In genomic region chr4:8311096-8312068, GRCh38 we compare ENCODE assay signal across 21 cellular contexts. TPM values are rescaled to one million over a fixed set of nuclear protein-coding genes. Genes with fewer than 3 reads are reported as not detected.
DNase-seq lines count a peak whose midpoint lies in the region; ATAC-seq and TF ChIP-seq lines count a peak whose summit lies in the region.
"Had no signal": no experiment of that assay in that cellular context is flagged by ENCODE, and none has a peak within 500 bp of the region (broad histone marks: within the 10 kb centered on the region; RNA-seq: fewer than 3 reads in every experiment).

No MANE protein-coding gene starts in this region.

- H3K4me2 ChIP-seq in mesenchymal stem cell (ENCODE audit: low read length, poor library complexity, severe bottlenecking), result no peak overlapping the region
- H3K4me2 ChIP-seq in mesendoderm (ENCODE audit: low read length), result no peak overlapping the region
- H3K4me2 ChIP-seq: A549 had no signal

- H3K18ac ChIP-seq in mesenchymal stem cell (ENCODE audit: low read depth in 1 of 2, low read length in 2 of 2) (no peak overlapping the region), mesendoderm (ENCODE audit: low read length) (no peak overlapping the region)

- H2AK5ac ChIP-seq in mesenchymal stem cell (ENCODE audit: low read length, severe bottlenecking) (no peak overlapping the region), mesendoderm (ENCODE audit: low read length) (no peak overlapping the region)

- no peak overlapping the region for H3K27ac Mint-ChIP-seq in natural killer cell treated with Interleukin-12 subunit alpha and Interleukin-12 subunit beta and Interleukin-15 and Interleukin-18, amount 100 ng/mL, for 72 hours
- H3K27ac Mint-ChIP-seq in natural killer cell, result no peak overlapping the region
- H3K27ac Mint-ChIP-seq in endodermal cell, result no peak overlapping the region
- H3K27ac Mint-ChIP-seq: CD4-positive, CD25-positive, alpha-beta regulatory T cell had no signal

- H3K4me1 Mint-ChIP-seq in natural killer cell treated with Interleukin-12 subunit alpha and Interleukin-12 subunit beta and Interleukin-15 and Interleukin-18, amount 100 ng/mL, for 72 hours (ENCODE audit: low read depth in 2 of 2), result no peaks in the 10 kb centered on the region
- no peaks in the 10 kb centered on the region for H3K4me1 Mint-ChIP-seq in natural killer cell
- H3K4me1 Mint-ChIP-seq in endodermal cell, result peaks cover 10% of the 10 kb centered on the region

- intact Hi-C loops in natural killer cell (cut with micrococcal nuclease), result no loop called here
- intact Hi-C loops in ovary (cut with DNase I), result loop anchor here in 1 of 4 donors (10.0 kb wide), 1 partner anchor 47 kb away; the partner anchor contains the start of gene HTRA3

- H2BK12ac ChIP-seq in mesenchymal stem cell (ENCODE audit: low read length in 2 of 2), result no peak overlapping the region

- H3K9ac ChIP-seq in endodermal cell (ENCODE audit: extremely low read depth, low read length, poor library complexity, severe bottlenecking), result no peak overlapping the region
- no peak overlapping the region for H3K9ac ChIP-seq in mesenchymal stem cell (ENCODE audit: low read length)
- H3K9ac ChIP-seq in mesendoderm (ENCODE audit: low read length), result no peak overlapping the region

- TF ChIP-seq EP300 in ovary (IDR thresholded peaks at IDR 0.05), result no peak

- no peak overlapping the region for H3K27ac ChIP-seq in endodermal cell (ENCODE audit: low read depth, low read length)
- no peak overlapping the region for H3K27ac ChIP-seq in ovary
- H3K27ac ChIP-seq in mesenchymal stem cell (ENCODE audit: low read length, poor library complexity, severe bottlenecking), result no peak overlapping the region
- no peak overlapping the region for H3K27ac ChIP-seq in mesendoderm (ENCODE audit: low read depth, low read length)
- H3K27ac ChIP-seq: A549, Peyer's patch had no signal

- H2BK120ac ChIP-seq in mesenchymal stem cell (ENCODE audit: low read depth, low read length) (no peak overlapping the region), mesendoderm (ENCODE audit: low read depth, low read length) (no peak overlapping the region)

- H4K8ac ChIP-seq in mesenchymal stem cell (ENCODE audit: low read length) (no peak overlapping the region), mesendoderm (ENCODE audit: low read depth, low read length) (no peak overlapping the region)

- H3K56ac ChIP-seq in mesendoderm (ENCODE audit: low read length), result no peak overlapping the region

- peak; percentile 10 for DNase-seq in natural killer cell treated with Interleukin-12 subunit alpha and Interleukin-12 subunit beta and Interleukin-15 and Interleukin-18, amount 100 ng/mL, for 72 hours (ENCODE audit: low spot score)
- DNase-seq in natural killer cell (no peak), endodermal cell (peak; percentile 37), ovary (peak in 4 of 5 donors; percentile 8 to 26 (median 16)), putamen (ENCODE audit: low spot score) (no peak), OCI-M1 (lab: John Stamatoyannopoulos, UW) (no peak), mesenchymal stem cell (no peak), mesendoderm (no peak)
- DNase-seq: CD4-positive, CD25-positive, alpha-beta regulatory T cell; EL; GOT3; Karpas-422; MG63; NCI-H1092 treated with DMSO at 0.1 percent for 48 hours; NCI-H2107; NCI-H226; NCI-H524 treated with DMSO at 0.1 percent for 48 hours; SHP77 had no signal

- H3K4me3 ChIP-seq in endodermal cell (ENCODE audit: low read length) (no peak overlapping the region), ovary (no peak overlapping the region), mesenchymal stem cell (ENCODE audit: insufficient read depth in 1 of 2, low read depth in 1 of 2, low read length in 2 of 2) (no peak overlapping the region), mesendoderm (ENCODE audit: low read length) (no peak overlapping the region)
- H3K4me3 ChIP-seq: A549, MG63, Peyer's patch had no signal

- H4K5ac ChIP-seq in mesendoderm (ENCODE audit: low read length), result no peak overlapping the region

- no peak for ATAC-seq in natural killer cell treated with Interleukin-12 subunit alpha and Interleukin-12 subunit beta and Interleukin-15 and Interleukin-18, amount 100 ng/mL, for 72 hours
- ATAC-seq in natural killer cell, result no peak
- ATAC-seq: A549 had no signal

- H3K79me1 ChIP-seq in mesenchymal stem cell (replicated peaks; ENCODE audit: low read length, poor library complexity, severe bottlenecking), result no peaks in the 10 kb centered on the region
- H3K79me1 ChIP-seq in mesendoderm (ENCODE audit: low read length), result no peaks in the 10 kb centered on the region

- H3K4me1 ChIP-seq in endodermal cell (ENCODE audit: control insufficient read depth, insufficient read depth, low read length), result peaks cover 12% of the 10 kb centered on the region
- peaks cover 34% of the 10 kb centered on the region for H3K4me1 ChIP-seq in ovary (ENCODE audit: insufficient read depth)
- H3K4me1 ChIP-seq in mesenchymal stem cell (ENCODE audit: control insufficient read depth, insufficient read depth, low read depth, low read length), result peaks cover 29% of the 10 kb centered on the region
- H3K4me1 ChIP-seq in mesendoderm (ENCODE audit: control insufficient read depth, low read depth, low read length), result no peaks in the 10 kb centered on the region

- TF ChIP-seq CTCF in natural killer cell (IDR thresholded peaks at IDR 0.05) (no peak), endodermal cell (conservative IDR thresholded peaks at IDR 0.05) (no peak), ovary (IDR thresholded peaks at IDR 0.05) (no peak)

- no peak overlapping the region for H3K4me3 Mint-ChIP-seq in natural killer cell treated with Interleukin-12 subunit alpha and Interleukin-12 subunit beta and Interleukin-15 and Interleukin-18, amount 100 ng/mL, for 72 hours
- no peak overlapping the region for H3K4me3 Mint-ChIP-seq in natural killer cell
- H3K4me3 Mint-ChIP-seq in endodermal cell, result no peak overlapping the region
- H3K4me3 Mint-ChIP-seq: CD4-positive, CD25-positive, alpha-beta regulatory T cell had no signal

- H3K36me3 ChIP-seq in endodermal cell (ENCODE audit: control insufficient read depth, insufficient read depth, low read length), result no peaks in the 10 kb centered on the region
- H3K36me3 ChIP-seq in ovary, result no peaks in the 10 kb centered on the region
- no peaks in the 10 kb centered on the region for H3K36me3 ChIP-seq in mesenchymal stem cell (ENCODE audit: control insufficient read depth in 1 of 2, insufficient read depth in 2 of 2, low read depth in 1 of 2, low read length in 2 of 2)
- H3K36me3 ChIP-seq in mesendoderm (ENCODE audit: control insufficient read depth, insufficient read depth, low read length), result no peaks in the 10 kb centered on the region
- H3K36me3 ChIP-seq: MG63, Peyer's patch had no signal

- H3K23ac ChIP-seq in mesenchymal stem cell (ENCODE audit: low read length in 2 of 2) (no peak overlapping the region), mesendoderm (ENCODE audit: low read length) (no peak overlapping the region)

- H3K27me3 Mint-ChIP-seq in natural killer cell treated with Interleukin-12 subunit alpha and Interleukin-12 subunit beta and Interleukin-15 and Interleukin-18, amount 100 ng/mL, for 72 hours, result peaks cover 16 to 17% of the 10 kb centered on the region in 2 donors
- H3K27me3 Mint-ChIP-seq in natural killer cell (ENCODE audit: low read depth in 2 of 2) (peaks cover 0 to 18% of the 10 kb centered on the region in 2 donors), endodermal cell (ENCODE audit: insufficient read depth) (peaks cover 6% of the 10 kb centered on the region)

- H2BK5ac ChIP-seq in mesenchymal stem cell (ENCODE audit: low read depth, low read length, poor library complexity, severe bottlenecking) (no peak overlapping the region), mesendoderm (ENCODE audit: low read length) (no peak overlapping the region)

- no peak overlapping the region for H2BK15ac ChIP-seq in mesenchymal stem cell (ENCODE audit: low read depth, poor library complexity, severe bottlenecking)
- no peak overlapping the region for H2BK15ac ChIP-seq in mesendoderm (replicated peaks; ENCODE audit: low read depth)

- H3K9me3 Mint-ChIP-seq in natural killer cell treated with Interleukin-12 subunit alpha and Interleukin-12 subunit beta and Interleukin-15 and Interleukin-18, amount 100 ng/mL, for 72 hours, result no peaks in the 10 kb centered on the region
- H3K9me3 Mint-ChIP-seq in natural killer cell, result no peaks in the 10 kb centered on the region
- peaks cover 13% of the 10 kb centered on the region for H3K9me3 Mint-ChIP-seq in endodermal cell

- no peaks in the 10 kb centered on the region for H3K79me2 ChIP-seq in mesendoderm (ENCODE audit: control insufficient read depth, insufficient read depth, low read length)

- no peaks in the 10 kb centered on the region for H3K36me3 Mint-ChIP-seq in natural killer cell treated with Interleukin-12 subunit alpha and Interleukin-12 subunit beta and Interleukin-15 and Interleukin-18, amount 100 ng/mL, for 72 hours
- H3K36me3 Mint-ChIP-seq in natural killer cell (no peaks in the 10 kb centered on the region), endodermal cell (ENCODE audit: low read depth) (no peaks in the 10 kb centered on the region)
- H3K36me3 Mint-ChIP-seq: CD4-positive, CD25-positive, alpha-beta regulatory T cell had no signal

- H3K4ac ChIP-seq in mesenchymal stem cell (ENCODE audit: low read depth in 1 of 2, low read length in 2 of 2) (no peak overlapping the region), mesendoderm (ENCODE audit: low read depth, low read length) (no peak overlapping the region)

- no peaks in the 10 kb centered on the region for H3K27me3 ChIP-seq in endodermal cell (ENCODE audit: control insufficient read depth, insufficient read depth, low read length, poor library complexity, severe bottlenecking)
- no peaks in the 10 kb centered on the region for H3K27me3 ChIP-seq in ovary
- peaks cover 27 to 34% of the 10 kb centered on the region in 2 experiments for H3K27me3 ChIP-seq in mesenchymal stem cell (ENCODE audit: control insufficient read depth in 1 of 2, insufficient read depth in 1 of 2, low read length in 2 of 2)
- H3K27me3 ChIP-seq in mesendoderm (ENCODE audit: insufficient read depth, low read length, poor library complexity), result no peaks in the 10 kb centered on the region
- H3K27me3 ChIP-seq: MG63, Peyer's patch had no signal

- no peak overlapping the region for H4K91ac ChIP-seq in mesenchymal stem cell (ENCODE audit: low read length)

- TF ChIP-seq POLR2A in ovary (IDR thresholded peaks at IDR 0.05), result no peak

- H2AFZ ChIP-seq in mesenchymal stem cell (ENCODE audit: low read depth, low read length), result no peak overlapping the region

- H3K9me3 ChIP-seq in endodermal cell (ENCODE audit: control insufficient read depth, low read length) (no peaks in the 10 kb centered on the region), ovary (no peaks in the 10 kb centered on the region), mesenchymal stem cell (ENCODE audit: control insufficient read depth, low read length) (peaks cover 14% of the 10 kb centered on the region)
- H3K9me3 ChIP-seq: Caco-2, Peyer's patch had no signal

- WGBS in endodermal cell (ENCODE audit: insufficient coverage in 1 of 2, insufficient read length in 1 of 2), 2 experiments, result 66 to 74% methylated on average over 8 to 13 of the region's 13 CpGs
- WGBS in ovary, 3 donors, result 82 to 85% (median 85%) methylated on average over 13 of the region's 13 CpGs
- WGBS in mesenchymal stem cell, result 68% methylated on average over 13 of the region's 13 CpGs
- no CpG with 5 or more reads among the region's 13 CpGs for WGBS in mesendoderm (ENCODE audit: extremely low coverage, insufficient coverage, low lambda C conversion rate)

- H3K14ac ChIP-seq in mesenchymal stem cell (ENCODE audit: low read length in 2 of 2), result no peak overlapping the region

RNA-seq across cellular contexts. Expression of gene HTRA3, which starts 41.8 kb away (rescaled TPM):
- not detected for total RNA-seq in natural killer cell treated with Interleukin-12 subunit alpha and Interleukin-12 subunit beta and Interleukin-15 and Interleukin-18, amount 100 ng/mL, for 72 hours
- total RNA-seq in natural killer cell, result not detected
- 1 to 10 TPM; 3.2 to 4.6 TPM for total RNA-seq in endodermal cell
- polyA plus RNA-seq in endodermal cell (2013, experiment 1 of 2), result 1.4 TPM
- polyA plus RNA-seq in endodermal cell (2013, experiment 2 of 2), result 1.6 TPM
- 100 to 1,000 TPM in 1 of 7 donors, 10 to 100 TPM in 6; 36.2 to 160 (median 62.3) TPM for total RNA-seq in ovary
- polyA plus RNA-seq in ovary, result 100 to 1,000 TPM; 122 to 163 TPM
- 88.3 TPM for polyA plus RNA-seq in mesenchymal stem cell (2013, experiment 1 of 2)
- polyA plus RNA-seq in mesenchymal stem cell (2013, experiment 2 of 2), result 87.5 TPM
- 1.8 TPM for polyA plus RNA-seq in mesendoderm (2013, experiment 1 of 2)
- 1.9 TPM for polyA plus RNA-seq in mesendoderm (2013, experiment 2 of 2)
- total RNA-seq: CD4-positive, CD25-positive, alpha-beta regulatory T cell had no signal
- polyA plus RNA-seq: CD4-positive, CD25-positive, alpha-beta regulatory T cell had no signal

Comparison
In these comparisons a context has a peak if more than half of its experiments do, and no peak if none do; other contexts are left out.
1. DNase-seq: peak in natural killer cell treated with Interleukin-12 subunit alpha and Interleukin-12 subunit beta and Interleukin-15 and Interleukin-18, amount 100 ng/mL, for 72 hours (single experiment), endodermal cell (single experiment) and ovary (4 of 5); none in natural killer cell (single experiment), putamen (single experiment), OCI-M1 (single experiment), mesenchymal stem cell (single experiment) and mesendoderm (single experiment).
2. RNA of gene HTRA3, which starts 41.8 kb away (total RNA-seq): 36.2 to 160 TPM in ovary; 3.2 to 4.6 TPM in endodermal cell, not detected in natural killer cell and not detected in natural killer cell treated with Interleukin-12 subunit alpha and Interleukin-12 subunit beta and Interleukin-15 and Interleukin-18, amount 100 ng/mL, for 72 hours; every median in the first group is over 4 times any median in the second.